Comparison of ENCODE assay signal across 9 cellular contexts in genomic region chr6:52063584-52064400, GRCh38. TPM values are rescaled to one million over a fixed set of nuclear protein-coding genes. Genes with fewer than 3 reads are reported as not detected.
DNase-seq lines count a peak whose midpoint lies in the region; ATAC-seq, FAIRE-seq and TF ChIP-seq lines count a peak whose summit lies in the region.
"Had no signal": no experiment of that assay in that cellular context is flagged by ENCODE, and none has a peak within 500 bp of the region (broad histone marks: within the 10 kb centered on the region; RNA-seq: fewer than 3 reads in every experiment).

No MANE protein-coding gene starts in this region.

- H3K27me3 Mint-ChIP-seq in activated CD4-positive, alpha-beta T cell treated with anti-CD3 and anti-CD28 coated beads, Interleukin-2, amount 10 ng/mL, durations not matched to agents 7 days and 5 days: peaks cover 7% of the 10 kb centered on the region
- no peaks in the 10 kb centered on the region for H3K27me3 Mint-ChIP-seq in neural crest cell (ENCODE audit: low read depth)

- no peak overlapping the region for H3K56ac ChIP-seq in H1 (replicated peaks; ENCODE audit: insufficient read length, low read depth, low read length)

- H3K14ac ChIP-seq in H1 (ENCODE audit: insufficient read length): no peak overlapping the region

- no peaks in the 10 kb centered on the region for H3K79me1 ChIP-seq in H1 (ENCODE audit: low read depth, low read length)

- peak; percentile 32 for FAIRE-seq in H1 (lab: Jason Lieb, UNC)

- no peak for TF ChIP-seq EP300 in H1 (IDR thresholded peaks at IDR 0.05; ENCODE audit: borderline replicate concordance in 1 of 2, low read depth in 2 of 2, low read length in 2 of 2)

- H3K27ac ChIP-seq in H1 (ENCODE audit: low read depth, low read length): no peak overlapping the region; the same call in 1 of the 2 replicates
- H3K27ac ChIP-seq in thyroid gland: peak overlapping the region in 1 of 3 donors; percentile 48
- H3K27ac ChIP-seq: thoracic aorta had no signal

- H2BK5ac ChIP-seq in H1 (ENCODE audit: low read depth, low read length): no peak overlapping the region

- TF ChIP-seq CTCF in NB4 (IDR thresholded peaks at IDR 0.05; ENCODE audit: low read depth, low read length): peak; percentile 47
- peak; percentile 67 to 76 (median 70) for TF ChIP-seq CTCF in H1 (IDR thresholded peaks at IDR 0.05; ENCODE audit: control extremely low read depth in 1 of 3, insufficient read depth in 1 of 3, low read depth in 1 of 3, low read length in 3 of 3)
- peak; percentile 66 for TF ChIP-seq CTCF in neural crest cell (conservative IDR thresholded peaks at IDR 0.05)
- peak in 5 of 6 experiments; percentile 17 to 53 (median 44) for TF ChIP-seq CTCF in thyroid gland (IDR thresholded peaks at IDR 0.05)

- no peak overlapping the region for H2BK15ac ChIP-seq in H1 (ENCODE audit: low read length)

- no peaks in the 10 kb centered on the region for H3K36me3 Mint-ChIP-seq in activated CD4-positive, alpha-beta T cell treated with anti-CD3 and anti-CD28 coated beads, Interleukin-2, amount 10 ng/mL, durations not matched to agents 7 days and 5 days (ENCODE audit: low read depth)
- H3K36me3 Mint-ChIP-seq in neural crest cell (ENCODE audit: low read depth): no peaks in the 10 kb centered on the region

- H3K4me1 Mint-ChIP-seq in activated CD4-positive, alpha-beta T cell treated with anti-CD3 and anti-CD28 coated beads, Interleukin-2, amount 10 ng/mL, durations not matched to agents 7 days and 5 days: peaks cover 13% of the 10 kb centered on the region
- peaks cover 12% of the 10 kb centered on the region for H3K4me1 Mint-ChIP-seq in neural crest cell

- no peak overlapping the region for H3K9ac ChIP-seq in H1 (replicated peaks in 1 of 4; ENCODE audit: extremely low read depth in 1 of 4, low read depth in 3 of 4, low read length in 3 of 4)

- TF ChIP-seq POLR2A in NB4 (IDR thresholded peaks at IDR 0.05; ENCODE audit: extremely low read depth, insufficient read length): no peak
- no peak for TF ChIP-seq POLR2A in H1 (IDR thresholded peaks at IDR 0.05; ENCODE audit: control extremely low read depth in 1 of 2, low read depth in 2 of 2, low read length in 2 of 2)
- TF ChIP-seq POLR2A in thyroid gland (IDR thresholded peaks at IDR 0.05): no peak

- ATAC-seq in HG02678 (IDR thresholded peaks at IDR 0.05; ENCODE audit: unreplicated experiment): peak; percentile 98

- no peaks in the 10 kb centered on the region; the same call in 1 of the 2 replicates for H3K23me2 ChIP-seq in H1 (ENCODE audit: low read depth, low read length)

- H3K4me3 Mint-ChIP-seq in activated CD4-positive, alpha-beta T cell treated with anti-CD3 and anti-CD28 coated beads, Interleukin-2, amount 10 ng/mL, durations not matched to agents 7 days and 5 days: peak overlapping the region; percentile 50
- H3K4me3 Mint-ChIP-seq in neural crest cell: no peak overlapping the region

- H2BK12ac ChIP-seq in H1 (ENCODE audit: low read depth, low read length): no peak overlapping the region; the same call in 1 of the 2 replicates

- peak overlapping the region; percentile 19 for H2BK120ac ChIP-seq in H1 (replicated peaks; ENCODE audit: low read depth, low read length)

- no peak overlapping the region for H2AK5ac ChIP-seq in H1 (ENCODE audit: low read depth, low read length)

- H3K18ac ChIP-seq in H1 (ENCODE audit: extremely low read depth, low read length): no peak overlapping the region; the same call in 1 of the 2 replicates

- H3K4me3 ChIP-seq in NB4 (ENCODE audit: low read depth, low read length) (no peak overlapping the region), H1 (ENCODE audit: extremely low read depth in 1 of 4, insufficient read depth in 2 of 4, low read depth in 3 of 4, low read length in 4 of 4) (no peak overlapping the region), thyroid gland (replicated peaks in 1 of 3) (no peak overlapping the region)
- H3K4me3 ChIP-seq: thoracic aorta had no signal

- H3K4me2 ChIP-seq in H1 (ENCODE audit: insufficient read depth in 1 of 2, low read depth in 2 of 2, low read length in 2 of 2): peak overlapping the region; percentile 14 to 51; a peak in 1 of 4 replicates

- H4K91ac ChIP-seq in H1 (replicated peaks; ENCODE audit: insufficient read length, low read length): no peak overlapping the region

- H3K27me3 ChIP-seq in H1 (replicated peaks in 1 of 4; ENCODE audit: control insufficient read depth in 3 of 4, extremely low read depth in 1 of 4, insufficient read depth in 3 of 4, low read length in 3 of 4): no peaks in the 10 kb centered on the region
- no peaks in the 10 kb centered on the region for H3K27me3 ChIP-seq in thyroid gland

- POLR2A ChIA-PET in activated CD4-positive, alpha-beta T cell treated with anti-CD3 and anti-CD28 coated beads, Interleukin-2, amount 10 ng/mL, durations not matched to agents 7 days and 5 days (lab: Charles Lee): no interaction called here
- POLR2A ChIA-PET in H1 (lab: Charles Lee; ENCODE audit: partially characterized antibody): no interaction called here

- peak overlapping the region; percentile 71 for H2AFZ ChIP-seq in H1 (ENCODE audit: low read length)

- peak; percentile 76 to 82 for TF ChIP-seq RAD21 in H1 (IDR thresholded peaks at IDR 0.05 in 1 of 2, conservative IDR thresholded peaks at IDR 0.05 in 1 of 2; ENCODE audit: low read depth in 2 of 2, low read length in 2 of 2)

- H4K8ac ChIP-seq in H1 (ENCODE audit: extremely low read depth, insufficient read depth, low read length): no peak overlapping the region

- DNase-seq in SHP77 (lab: John Stamatoyannopoulos, UW): peak; percentile 9 to 11
- no peak for DNase-seq in SHP77 treated with DMSO at 0.1 percent for 48 hours (lab: John Stamatoyannopoulos, UW)
- peak; percentile 88 for DNase-seq in NB4 (ENCODE audit: low read depth)
- DNase-seq in activated CD4-positive, alpha-beta T cell treated with anti-CD3 and anti-CD28 coated beads, Interleukin-2, amount 10 ng/mL, durations not matched to agents 7 days and 5 days: peak; percentile 76
- peak in 1 of 2 experiments; percentile 15 for DNase-seq in H1 (ENCODE audit: low read depth in 1 of 2, low spot score in 2 of 2)
- DNase-seq in neural crest cell (ENCODE audit: low read depth, low spot score): peak; percentile 18
- DNase-seq in thyroid gland: peak in 1 of 2 donors; percentile 42

- peak overlapping the region; percentile 79 for H3K27ac Mint-ChIP-seq in activated CD4-positive, alpha-beta T cell treated with anti-CD3 and anti-CD28 coated beads, Interleukin-2, amount 10 ng/mL, durations not matched to agents 7 days and 5 days
- H3K27ac Mint-ChIP-seq in neural crest cell (ENCODE audit: unreplicated experiment): peak overlapping the region; percentile 81

- intact Hi-C loops in thyroid gland (cut with DNase I): no loop called here

- no peak overlapping the region for H4K5ac ChIP-seq in H1 (ENCODE audit: insufficient read length, low read depth, low read length)

- WGBS in H1 (ENCODE audit: extremely low coverage in 1 of 2, insufficient coverage in 1 of 2, insufficient read length in 1 of 2, insufficient replicate concordance in 2 of 2, low coverage in 1 of 2, low lambda C conversion rate in 2 of 2, missing lambda C conversion rate in 1 of 2), 2 experiments: 38% methylated on average over 5 of the region's 5 CpGs; no CpG with 5 or more reads in 1 of the 2 experiments
- WGBS in thyroid gland, 2 donors: 14 to 27% methylated on average over 5 of the region's 5 CpGs

- H3K4ac ChIP-seq in H1 (replicated peaks; ENCODE audit: insufficient read length, low read depth, low read length): no peak overlapping the region

- H3K9me3 Mint-ChIP-seq in activated CD4-positive, alpha-beta T cell treated with anti-CD3 and anti-CD28 coated beads, Interleukin-2, amount 10 ng/mL, durations not matched to agents 7 days and 5 days: peaks cover 5% of the 10 kb centered on the region
- H3K9me3 Mint-ChIP-seq in neural crest cell: peaks cover 3% of the 10 kb centered on the region

- H4K20me1 ChIP-seq in H1 (replicated peaks in 1 of 2; ENCODE audit: control insufficient read depth in 1 of 2, insufficient read depth in 2 of 2, low read length in 2 of 2): no peaks in the 10 kb centered on the region

- no peaks in the 10 kb centered on the region for H3K79me2 ChIP-seq in H1 (ENCODE audit: control insufficient read depth in 1 of 2, insufficient read depth in 2 of 2, low read length in 2 of 2)

- H3K36me3 ChIP-seq in H1 (ENCODE audit: control insufficient read depth in 2 of 4, insufficient read depth in 4 of 4, low read length in 3 of 4): no peaks in the 10 kb centered on the region
- no peaks in the 10 kb centered on the region for H3K36me3 ChIP-seq in thyroid gland
- H3K36me3 ChIP-seq: thoracic aorta had no signal

- CTCF ChIA-PET in activated CD4-positive, alpha-beta T cell treated with anti-CD3 and anti-CD28 coated beads, Interleukin-2, amount 10 ng/mL, durations not matched to agents 7 days and 5 days (lab: Charles Lee): interaction anchor here (1.1 to 1.7 kb wide), 3 partner anchors 21 to 161 kb away, joined by 3 to 4 read pairs (median 3); no protein-coding TSS in a partner anchor
- CTCF ChIA-PET in H1 (lab: Charles Lee; ENCODE audit: partially characterized antibody): interaction anchor here (0.7 to 2.6 kb wide), 19 partner anchors 9 to 200 kb away, joined by 3 to 17 read pairs (median 4); partner anchors contain the start of gene PKHD1

- peaks cover 0 to 16% (median 7%) of the 10 kb centered on the region in 4 experiments; a peak in 5 of 7 replicates for H3K4me1 ChIP-seq in H1 (replicated peaks in 1 of 4; ENCODE audit: control insufficient read depth in 3 of 4, insufficient read depth in 4 of 4, low read length in 3 of 4)
- peaks cover 11 to 24% of the 10 kb centered on the region in 2 donors for H3K4me1 ChIP-seq in thyroid gland

- H3K9me3 ChIP-seq in H1 (ENCODE audit: insufficient read depth in 2 of 2, low read depth in 1 of 2, low read length in 1 of 2): no peaks in the 10 kb centered on the region
- H3K9me3 ChIP-seq in thyroid gland: no peaks in the 10 kb centered on the region
- H3K9me3 ChIP-seq: thoracic aorta had no signal

- no peak overlapping the region for H3K23ac ChIP-seq in H1 (ENCODE audit: insufficient read length)

- no peak overlapping the region; the same call in 1 of the 2 replicates for H2BK20ac ChIP-seq in H1 (ENCODE audit: low read length)

TF ChIP-seq in H1, 55 proteins besides CTCF, POLR2A, EP300 and RAD21 (continues in another document):
- TF ChIP-seq YY1 (IDR thresholded peaks at IDR 0.05; ENCODE audit: low read depth, low read length): no peak

RNA-seq across cellular contexts. Expression of gene PKHD1, which starts 23.6 kb away (rescaled TPM):
- not detected for total RNA-seq in activated CD4-positive, alpha-beta T cell treated with anti-CD3 and anti-CD28 coated beads, Interleukin-2, amount 10 ng/mL, durations not matched to agents 7 days and 5 days
- total RNA-seq in H1 (2021; fragmentation: NEBNext Ultra II Directional; extraction: Animal tissue kit (Norgen Biotek cat#: 25700)): 0.09 and 0.11 TPM in 2 replicates
- polyA plus RNA-seq in H1 (2011; rRNA removed): 0.03 and 0.06 TPM in 2 replicates
- polyA plus RNA-seq in H1 (2011; cell fraction: cytosol; rRNA removed): 0.03 TPM
- 0.09 TPM for polyA plus RNA-seq in H1 (2011; cell fraction: nucleus; rRNA removed)
- polyA plus RNA-seq in H1 (2012, experiment 1 of 2): 0.03 to 0.05 TPM (median 0.03 TPM) in 4 replicates
- not detected for polyA plus RNA-seq in H1 (2012, experiment 2 of 2)
- polyA plus RNA-seq in H1 (2013, experiment 1 of 2): 0.02 TPM
- 0.04 TPM for polyA plus RNA-seq in H1 (2013, experiment 2 of 2)
- 0.44 and 0.63 TPM in 2 replicates for polyA minus RNA-seq in H1 (2011; rRNA and poly(A)+ RNA removed)
- 0.07 TPM for polyA minus RNA-seq in H1 (2011; cell fraction: cytosol; rRNA and poly(A)+ RNA removed)
- polyA minus RNA-seq in H1 (2011; cell fraction: nucleus; rRNA and poly(A)+ RNA removed): 0.80 TPM
- 0.16 and 0.25 TPM in 2 replicates for total RNA-seq in neural crest cell
- under 1 TPM; under 0.01 to 0.11 (median 0.07) TPM for total RNA-seq in thyroid gland
